Comparison of ENCODE assay signal across 10 cellular contexts in the genomic region with DNA sequence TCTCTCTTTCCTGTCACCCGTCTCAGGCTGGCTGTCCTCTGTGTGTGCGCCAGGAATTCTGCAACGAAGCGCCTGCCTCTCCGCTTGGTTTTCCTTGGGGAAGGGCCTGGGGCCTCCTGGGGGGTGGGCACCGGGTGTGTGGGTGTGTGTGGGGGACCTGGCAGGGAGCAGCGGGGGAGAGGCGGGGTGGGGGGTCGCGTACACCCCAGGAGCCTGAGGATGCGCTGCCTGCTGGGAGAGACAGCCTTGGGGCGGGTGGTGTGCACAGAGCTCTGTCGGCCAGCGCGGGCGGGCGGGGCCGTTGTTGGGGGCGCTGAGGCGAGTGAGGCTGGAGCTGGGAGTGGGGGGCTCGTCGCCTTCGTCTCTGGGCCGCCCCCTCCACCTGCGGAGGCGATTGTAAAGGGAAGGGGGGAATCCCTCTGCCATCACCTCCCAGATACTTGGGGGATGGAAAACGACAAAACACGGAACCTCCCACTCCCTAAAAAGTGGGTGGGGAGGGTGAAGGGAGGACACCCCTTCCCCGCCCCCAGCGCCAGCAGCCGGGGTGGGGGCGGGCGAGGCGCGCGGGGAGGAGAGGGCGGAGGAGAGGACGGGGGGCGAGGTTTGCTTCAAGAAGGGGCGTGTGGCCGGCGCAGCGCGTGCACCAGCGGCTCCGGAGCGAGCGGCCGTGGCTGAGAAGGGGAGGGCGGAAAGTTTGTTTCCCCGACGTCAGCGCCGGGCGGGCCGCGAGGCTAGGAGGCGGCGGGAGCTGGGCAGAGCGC. TPM values are rescaled to one million over a fixed set of nuclear protein-coding genes. Genes with fewer than 3 reads are reported as not detected.
DNase-seq lines count a peak whose midpoint lies in the region; ATAC-seq, FAIRE-seq and TF ChIP-seq lines count a peak whose summit lies in the region.
"Had no signal": no experiment of that assay in that cellular context is flagged by ENCODE, and none has a peak within 500 bp of the region (broad histone marks: within the 10 kb centered on the region; RNA-seq: fewer than 3 reads in every experiment).

A gene (plus strand): TSS at position 640 of the 764 bp plus-strand sequence. CDS start 221 bp downstream, outside the sequence.

- H3K9me3 Mint-ChIP-seq in GM23338: no peaks in the 10 kb centered on the region

- H3F3A ChIP-seq in GM23338 (replicated peaks; ENCODE audit: low read depth): no peaks in the 10 kb centered on the region

- peak within 1 kb of the TSS; percentile 75 for H3K4me3 Mint-ChIP-seq in GM23338

- WGBS in esophagus muscularis mucosa: 5% methylated on average over 20 of the region's 60 CpGs
- WGBS in pancreas, 2 donors: 3 to 4% methylated on average over 31 to 60 of the region's 60 CpGs

- DNase-seq in GM23338 (ENCODE audit: low spot score): peak; percentile 80
- DNase-seq in activated CD4-positive, alpha-beta T cell treated with anti-CD3 and anti-CD28 coated beads, Interleukin-2, amount 50 U/mL, for 4 hours: peak; percentile 20
- DNase-seq in esophagus muscularis mucosa (ENCODE audit: extremely low spot score): no peak
- DNase-seq in pancreas: no peak
- no peak for DNase-seq in posterior cingulate gyrus
- no peak for DNase-seq in globus pallidus (ENCODE audit: low spot score)
- DNase-seq in hypothalamus (lab: John Stamatoyannopoulos, UW): no peak

- no peaks in the 10 kb centered on the region for H4K20me1 ChIP-seq in GM23338 (replicated peaks; ENCODE audit: insufficient read depth)

- peak within 1 kb of the TSS; percentile 90 for H3K4me2 ChIP-seq in GM23338

- H3K4me3 ChIP-seq in GM23338 (peak within 1 kb of the TSS; percentile 72), esophagus muscularis mucosa (peak within 1 kb of the TSS; percentile 46 to 65 (median 56)), pancreas (peak within 1 kb of the TSS in 3 of 4 donors; percentile 3 to 30 (median 14))

- H2AFZ ChIP-seq in GM23338: peak within 1 kb of the TSS; percentile 96

- no peaks in the 10 kb centered on the region for H3K9me2 ChIP-seq in GM23338 (ENCODE audit: insufficient read depth)

- H3K36me3 Mint-ChIP-seq in GM23338 (ENCODE audit: low read depth): no peaks in the 10 kb centered on the region

- ATAC-seq in GM23338 (peak; percentile 56), pancreas (peak in 3 of 4 donors; percentile 25 to 46 (median 40)), GM18867 (IDR thresholded peaks at IDR 0.05; ENCODE audit: unreplicated experiment) (no peak)

- no peak for FAIRE-seq in pancreas (lab: Jason Lieb, UNC)

- H3K4me1 ChIP-seq in GM23338 (ENCODE audit: insufficient read depth) (peaks cover 14% of the 10 kb centered on the region), esophagus muscularis mucosa (peaks cover 8 to 28% (median 22%) of the 10 kb centered on the region in 4 donors), pancreas (no peaks in the 10 kb centered on the region)

- H3K27me3 Mint-ChIP-seq in GM23338 (ENCODE audit: insufficient read depth, low read depth, poor library complexity): peaks cover 37% of the 10 kb centered on the region

- no peaks in the 10 kb centered on the region for H3K79me2 ChIP-seq in GM23338 (replicated peaks; ENCODE audit: insufficient read depth)

- no peak within 1 kb of the TSS for H3K27ac Mint-ChIP-seq in GM23338

- TF ChIP-seq CTCF in GM23338 (conservative IDR thresholded peaks at IDR 0.05; ENCODE audit: low read depth in 2 of 2) (no peak), esophagus muscularis mucosa (IDR thresholded peaks at IDR 0.05) (no peak), pancreas (IDR thresholded peaks at IDR 0.05) (no peak)

- no peaks in the 10 kb centered on the region for H3K9me3 ChIP-seq in esophagus muscularis mucosa
- H3K9me3 ChIP-seq in pancreas: no peaks in the 10 kb centered on the region

- TF ChIP-seq POLR2A in esophagus muscularis mucosa (IDR thresholded peaks at IDR 0.05; ENCODE audit: low read depth): no peak

- no peak for TF ChIP-seq EP300 in esophagus muscularis mucosa (IDR thresholded peaks at IDR 0.05)

- peaks cover 24% of the 10 kb centered on the region for H3K27me3 ChIP-seq in GM23338 (ENCODE audit: insufficient read depth)
- peaks cover 0 to 51% (median 8%) of the 10 kb centered on the region in 4 donors for H3K27me3 ChIP-seq in esophagus muscularis mucosa
- H3K27me3 ChIP-seq in pancreas: peaks cover 0 to 5% (median 0%) of the 10 kb centered on the region in 4 donors

- H3K4me1 Mint-ChIP-seq in GM23338: peaks cover 16% of the 10 kb centered on the region

- intact Hi-C loops in esophagus muscularis mucosa (cut with DNase I): loop anchor here (5.0 kb wide), 1 partner anchor 52 kb away; no protein-coding TSS in a partner anchor
- intact Hi-C loops in pancreas (cut with DNase I): no loop called here
- intact Hi-C loops in posterior cingulate gyrus (cut with DNase I): no loop called here

- H3K27ac ChIP-seq in GM23338 (ENCODE audit: low read depth) (no peak within 1 kb of the TSS), esophagus muscularis mucosa (replicated peaks in 1 of 4) (peak within 1 kb of the TSS; percentile 23 to 57 (median 38)), pancreas (no peak within 1 kb of the TSS)

- no peaks in the 10 kb centered on the region for H3K36me3 ChIP-seq in GM23338 (ENCODE audit: insufficient read depth)
- no peaks in the 10 kb centered on the region for H3K36me3 ChIP-seq in esophagus muscularis mucosa
- H3K36me3 ChIP-seq in pancreas: no peaks in the 10 kb centered on the region

TF ChIP-seq in GM23338, 12 proteins besides CTCF, POLR2A, EP300 and RAD21:
- TF ChIP-seq, protein P1, sequence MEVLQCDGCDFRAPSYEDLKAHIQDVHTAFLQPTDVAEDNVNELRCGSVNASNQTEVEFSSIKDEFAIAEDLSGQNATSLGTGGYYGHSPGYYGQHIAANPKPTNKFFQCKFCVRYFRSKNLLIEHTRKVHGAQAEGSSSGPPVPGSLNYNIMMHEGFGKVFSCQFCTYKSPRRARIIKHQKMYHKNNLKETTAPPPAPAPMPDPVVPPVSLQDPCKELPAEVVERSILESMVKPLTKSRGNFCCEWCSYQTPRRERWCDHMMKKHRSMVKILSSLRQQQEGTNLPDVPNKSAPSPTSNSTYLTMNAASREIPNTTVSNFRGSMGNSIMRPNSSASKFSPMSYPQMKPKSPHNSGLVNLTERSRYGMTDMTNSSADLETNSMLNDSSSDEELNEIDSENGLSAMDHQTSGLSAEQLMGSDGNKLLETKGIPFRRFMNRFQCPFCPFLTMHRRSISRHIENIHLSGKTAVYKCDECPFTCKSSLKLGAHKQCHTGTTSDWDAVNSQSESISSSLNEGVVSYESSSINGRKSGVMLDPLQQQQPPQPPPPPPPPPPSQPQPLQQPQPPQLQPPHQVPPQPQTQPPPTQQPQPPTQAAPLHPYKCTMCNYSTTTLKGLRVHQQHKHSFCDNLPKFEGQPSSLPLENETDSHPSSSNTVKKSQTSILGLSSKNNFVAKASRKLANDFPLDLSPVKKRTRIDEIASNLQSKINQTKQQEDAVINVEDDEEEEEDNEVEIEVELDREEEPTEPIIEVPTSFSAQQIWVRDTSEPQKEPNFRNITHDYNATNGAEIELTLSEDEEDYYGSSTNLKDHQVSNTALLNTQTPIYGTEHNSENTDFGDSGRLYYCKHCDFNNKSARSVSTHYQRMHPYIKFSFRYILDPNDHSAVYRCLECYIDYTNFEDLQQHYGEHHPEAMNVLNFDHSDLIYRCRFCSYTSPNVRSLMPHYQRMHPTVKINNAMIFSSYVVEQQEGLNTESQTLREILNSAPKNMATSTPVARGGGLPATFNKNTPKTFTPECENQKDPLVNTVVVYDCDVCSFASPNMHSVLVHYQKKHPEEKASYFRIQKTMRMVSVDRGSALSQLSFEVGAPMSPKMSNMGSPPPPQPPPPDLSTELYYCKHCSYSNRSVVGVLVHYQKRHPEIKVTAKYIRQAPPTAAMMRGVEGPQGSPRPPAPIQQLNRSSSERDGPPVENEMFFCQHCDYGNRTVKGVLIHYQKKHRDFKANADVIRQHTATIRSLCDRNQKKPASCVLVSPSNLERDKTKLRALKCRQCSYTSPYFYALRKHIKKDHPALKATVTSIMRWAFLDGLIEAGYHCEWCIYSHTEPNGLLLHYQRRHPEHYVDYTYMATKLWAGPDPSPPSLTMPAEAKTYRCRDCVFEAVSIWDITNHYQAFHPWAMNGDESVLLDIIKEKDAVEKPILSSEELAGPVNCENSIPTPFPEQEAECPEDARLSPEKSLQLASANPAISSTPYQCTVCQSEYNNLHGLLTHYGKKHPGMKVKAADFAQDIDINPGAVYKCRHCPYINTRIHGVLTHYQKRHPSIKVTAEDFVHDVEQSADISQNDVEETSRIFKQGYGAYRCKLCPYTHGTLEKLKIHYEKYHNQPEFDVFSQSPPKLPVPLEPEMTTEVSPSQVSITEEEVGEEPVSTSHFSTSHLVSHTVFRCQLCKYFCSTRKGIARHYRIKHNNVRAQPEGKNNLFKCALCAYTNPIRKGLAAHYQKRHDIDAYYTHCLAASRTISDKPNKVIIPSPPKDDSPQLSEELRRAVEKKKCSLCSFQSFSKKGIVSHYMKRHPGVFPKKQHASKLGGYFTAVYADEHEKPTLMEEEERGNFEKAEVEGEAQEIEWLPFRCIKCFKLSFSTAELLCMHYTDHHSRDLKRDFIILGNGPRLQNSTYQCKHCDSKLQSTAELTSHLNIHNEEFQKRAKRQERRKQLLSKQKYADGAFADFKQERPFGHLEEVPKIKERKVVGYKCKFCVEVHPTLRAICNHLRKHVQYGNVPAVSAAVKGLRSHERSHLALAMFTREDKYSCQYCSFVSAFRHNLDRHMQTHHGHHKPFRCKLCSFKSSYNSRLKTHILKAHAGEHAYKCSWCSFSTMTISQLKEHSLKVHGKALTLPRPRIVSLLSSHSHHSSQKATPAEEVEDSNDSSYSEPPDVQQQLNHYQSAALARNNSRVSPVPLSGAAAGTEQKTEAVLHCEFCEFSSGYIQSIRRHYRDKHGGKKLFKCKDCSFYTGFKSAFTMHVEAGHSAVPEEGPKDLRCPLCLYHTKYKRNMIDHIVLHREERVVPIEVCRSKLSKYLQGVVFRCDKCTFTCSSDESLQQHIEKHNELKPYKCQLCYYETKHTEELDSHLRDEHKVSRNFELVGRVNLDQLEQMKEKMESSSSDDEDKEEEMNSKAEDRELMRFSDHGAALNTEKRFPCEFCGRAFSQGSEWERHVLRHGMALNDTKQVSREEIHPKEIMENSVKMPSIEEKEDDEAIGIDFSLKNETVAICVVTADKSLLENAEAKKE (CRISPR knock-in tag; IDR thresholded peaks at IDR 0.05): no peak
- peak; percentile 43 for TF ChIP-seq EZH2 (IDR thresholded peaks at IDR 0.05; ENCODE audit: low read depth, unreplicated experiment)

RNA-seq across cellular contexts. Expression of the gene that starts here (rescaled TPM):
- total RNA-seq in GM23338 (2014; rRNA removed; shearing (Covaris generic)): 4.5 and 8.3 TPM in 2 replicates
- 5.6 and 5.8 TPM in 2 replicates for polyA plus RNA-seq in GM23338 (2016; fragmentation: Nextera tagmentation; extraction: Ambion mirVana)
- 10 to 100 TPM in 2 of 4 donors, 1 to 10 TPM in 2; 1.7 to 13.1 (median 6.2) TPM for total RNA-seq in esophagus muscularis mucosa
- 1 to 10 TPM in 1 of 6 donors, under 1 TPM in 4, not detected in 1; 0.16 to 2.0 (median 0.38) TPM for total RNA-seq in pancreas
- polyA plus RNA-seq in pancreas: 1 to 10 TPM; 1.2 to 1.9 TPM
- total RNA-seq: LHCN-M2, mononuclear cell had no signal

Comparison
In these comparisons a context has a peak if more than half of its experiments do, and no peak if none do; other contexts are left out.
1. DNase-seq: peak in GM23338 (single experiment) and activated CD4-positive, alpha-beta T cell treated with anti-CD3 and anti-CD28 coated beads, Interleukin-2, amount 50 U/mL, for 4 hours (2 of 2); none in esophagus muscularis mucosa (single experiment), pancreas (0 of 6), posterior cingulate gyrus (0 of 10), globus pallidus (single experiment) and hypothalamus (0 of 51).
2. H3K27ac ChIP-seq: peak in esophagus muscularis mucosa (4 of 4); none in GM23338 (single experiment) and pancreas (0 of 4).
3. H3K4me3 ChIP-seq: peak in every context shown above with its lines; median percentile 72 in GM23338; 56 in esophagus muscularis mucosa; 14 in pancreas.